Comparison of ENCODE assay signal across 1 cellular context in genomic region chr19:823565-824121, GRCh38.
TF ChIP-seq lines count a peak whose summit lies in the region.

No MANE protein-coding gene starts in this region.

TF ChIP-seq in K562, 482 proteins besides CTCF, POLR2A, EP300 and RAD21 (continued from another document and continues in another):
- no peak for TF ChIP-seq KLF13 (tag; IDR thresholded peaks at IDR 0.05; ENCODE audit: borderline replicate concordance, low read depth)
- TF ChIP-seq SNRNP70 (optimal IDR thresholded peaks at IDR 0.05; ENCODE audit: low read depth, low read length) = no peak
- peak; percentile 86 for TF ChIP-seq BRD9 (IDR thresholded peaks at IDR 0.05; ENCODE audit: low read depth, partially characterized antibody)
- no peak for TF ChIP-seq ZFP30 (CRISPR knock-in tag; IDR thresholded peaks at IDR 0.05; ENCODE audit: borderline replicate concordance)
- no peak for TF ChIP-seq ZBTB40 (IDR thresholded peaks at IDR 0.05)
- no peak for TF ChIP-seq ZBTB40 (CRISPR knock-in tag; IDR thresholded peaks at IDR 0.05)
- TF ChIP-seq NUFIP1 (IDR thresholded peaks at IDR 0.05; ENCODE audit: partially characterized antibody) = no peak
- TF ChIP-seq MCM7 (IDR thresholded peaks at IDR 0.05) = no peak
- no peak for TF ChIP-seq MITF (IDR thresholded peaks at IDR 0.05)
- no peak for TF ChIP-seq STAT5B (CRISPR knock-in tag; IDR thresholded peaks at IDR 0.05)
- TF ChIP-seq ERF (CRISPR knock-in tag; IDR thresholded peaks at IDR 0.05) = no peak
- peak; percentile 91; the same call in 1 of the 2 replicates for TF ChIP-seq ESRRA (IDR thresholded peaks at IDR 0.05; ENCODE audit: borderline replicate concordance, low read depth)
- no peak for TF ChIP-seq ZBTB12 (CRISPR knock-in tag; IDR thresholded peaks at IDR 0.05)
- TF ChIP-seq RBM15 (IDR thresholded peaks at IDR 0.05; ENCODE audit: insufficient read depth, low read length) = no peak
- TF ChIP-seq GABPB1 (CRISPR knock-in tag; IDR thresholded peaks at IDR 0.05) = no peak
- no peak for TF ChIP-seq E2F8 (IDR thresholded peaks at IDR 0.05; ENCODE audit: low read depth, partially characterized antibody)
- TF ChIP-seq SOX6 (IDR thresholded peaks at IDR 0.05) = peak; percentile 34; the same call in 1 of the 2 replicates
- TF ChIP-seq ZBTB9 (CRISPR knock-in tag; IDR thresholded peaks at IDR 0.05) = peak; percentile 57; the same call in 1 of the 2 replicates
- no peak for TF ChIP-seq AFF1 (IDR thresholded peaks at IDR 0.05; ENCODE audit: low read depth in 1 of 2, partially characterized antibody in 2 of 2)
- TF ChIP-seq HSF4 (CRISPR knock-in tag; IDR thresholded peaks at IDR 0.05; ENCODE audit: borderline replicate concordance) = no peak
- TF ChIP-seq PCBP2 (IDR thresholded peaks at IDR 0.05; ENCODE audit: low read depth, low read length, poor library complexity, severe bottlenecking) = no peak
- no peak for TF ChIP-seq PHF20 (IDR thresholded peaks at IDR 0.05; ENCODE audit: partially characterized antibody)
- TF ChIP-seq ETV5 (CRISPR knock-in tag; IDR thresholded peaks at IDR 0.05; ENCODE audit: low read depth) = no peak
- no peak for TF ChIP-seq PURB (CRISPR knock-in tag; IDR thresholded peaks at IDR 0.05; ENCODE audit: low read depth)
- TF ChIP-seq HIVEP1 (CRISPR knock-in tag; IDR thresholded peaks at IDR 0.05) = no peak; the same call in 1 of the 2 replicates
- TF ChIP-seq ID3 (CRISPR knock-in tag; IDR thresholded peaks at IDR 0.05) = no peak
- peak; percentile 82; the same call in 1 of the 2 replicates for TF ChIP-seq ID3 (tag; IDR thresholded peaks at IDR 0.05)
- no peak for TF ChIP-seq BCOR (IDR thresholded peaks at IDR 0.05)
- TF ChIP-seq ZNF609 (CRISPR knock-in tag; IDR thresholded peaks at IDR 0.05; ENCODE audit: borderline replicate concordance) = no peak
- no peak for TF ChIP-seq ZNF75A (CRISPR knock-in tag; IDR thresholded peaks at IDR 0.05)
- TF ChIP-seq CREBBP (IDR thresholded peaks at IDR 0.05; ENCODE audit: low read depth, low read length) = no peak
